Comparison of ENCODE assay signal across 1 cellular context in genomic region chr20:20017001-20017851, GRCh38.
TF ChIP-seq lines count a peak whose summit lies in the region.

Gene NAA20 (plus strand): TSS chr20:20017362. CDS start chr20:20017397, 35 bp downstream.

TF ChIP-seq in HepG2, 621 proteins besides CTCF, POLR2A, EP300 and RAD21 (continued from another document and continues in another):
- no peak for TF ChIP-seq USF2 (IDR thresholded peaks at IDR 0.05; ENCODE audit: low read depth, low read length)
- TF ChIP-seq USF2 (CRISPR knock-in tag; IDR thresholded peaks at IDR 0.05; ENCODE audit: borderline replicate concordance) = no peak
- no peak for TF ChIP-seq TCF7L2 (IDR thresholded peaks at IDR 0.05; ENCODE audit: low read depth, low read length)
- no peak for TF ChIP-seq NR2F6 (IDR thresholded peaks at IDR 0.05)
- TF ChIP-seq NR2F6 (CRISPR knock-in tag; IDR thresholded peaks at IDR 0.05) = peak; percentile 76
- TF ChIP-seq SP2 (CRISPR knock-in tag; IDR thresholded peaks at IDR 0.05) = peak; percentile 76
- TF ChIP-seq AGO1 (IDR thresholded peaks at IDR 0.05; ENCODE audit: low read depth, low read length, poor library complexity, severe bottlenecking) = peak; percentile 67
- TF ChIP-seq, protein P1, sequence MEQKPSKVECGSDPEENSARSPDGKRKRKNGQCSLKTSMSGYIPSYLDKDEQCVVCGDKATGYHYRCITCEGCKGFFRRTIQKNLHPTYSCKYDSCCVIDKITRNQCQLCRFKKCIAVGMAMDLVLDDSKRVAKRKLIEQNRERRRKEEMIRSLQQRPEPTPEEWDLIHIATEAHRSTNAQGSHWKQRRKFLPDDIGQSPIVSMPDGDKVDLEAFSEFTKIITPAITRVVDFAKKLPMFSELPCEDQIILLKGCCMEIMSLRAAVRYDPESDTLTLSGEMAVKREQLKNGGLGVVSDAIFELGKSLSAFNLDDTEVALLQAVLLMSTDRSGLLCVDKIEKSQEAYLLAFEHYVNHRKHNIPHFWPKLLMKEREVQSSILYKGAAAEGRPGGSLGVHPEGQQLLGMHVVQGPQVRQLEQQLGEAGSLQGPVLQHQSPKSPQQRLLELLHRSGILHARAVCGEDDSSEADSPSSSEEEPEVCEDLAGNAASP (CRISPR knock-in tag; IDR thresholded peaks at IDR 0.05; ENCODE audit: borderline replicate concordance) = peak; percentile 82
- TF ChIP-seq KLF12 (CRISPR knock-in tag; IDR thresholded peaks at IDR 0.05; ENCODE audit: borderline replicate concordance) = peak; percentile 91
- TF ChIP-seq ZFYVE20 (CRISPR knock-in tag; IDR thresholded peaks at IDR 0.05; ENCODE audit: borderline replicate concordance, low read depth) = peak; percentile 84; the same call in 1 of the 2 replicates
- peak; percentile 82; the same call in 1 of the 2 replicates for TF ChIP-seq ZNF609 (CRISPR knock-in tag; IDR thresholded peaks at IDR 0.05; ENCODE audit: borderline replicate concordance)
- peak; percentile 77 for TF ChIP-seq ZNF577 (CRISPR knock-in tag; IDR thresholded peaks at IDR 0.05; ENCODE audit: borderline replicate concordance, low read depth)
- TF ChIP-seq FOXO1 (CRISPR knock-in tag; IDR thresholded peaks at IDR 0.05) = peak; percentile 67; the same call in 1 of the 2 replicates
- peak; percentile 85 for TF ChIP-seq SMYD3 (CRISPR knock-in tag; IDR thresholded peaks at IDR 0.05)
- TF ChIP-seq SNAI1 (CRISPR knock-in tag; IDR thresholded peaks at IDR 0.05; ENCODE audit: borderline replicate concordance) = peak; percentile 40; the same call in 1 of the 2 replicates
- TF ChIP-seq ZFP1 (CRISPR knock-in tag; IDR thresholded peaks at IDR 0.05) = peak; percentile 85; the same call in 1 of the 2 replicates
- no peak for TF ChIP-seq SSRP1 (CRISPR knock-in tag; IDR thresholded peaks at IDR 0.05)
- TF ChIP-seq ZNF225 (CRISPR knock-in tag; IDR thresholded peaks at IDR 0.05) = peak; percentile 92
- TF ChIP-seq, protein P2, sequence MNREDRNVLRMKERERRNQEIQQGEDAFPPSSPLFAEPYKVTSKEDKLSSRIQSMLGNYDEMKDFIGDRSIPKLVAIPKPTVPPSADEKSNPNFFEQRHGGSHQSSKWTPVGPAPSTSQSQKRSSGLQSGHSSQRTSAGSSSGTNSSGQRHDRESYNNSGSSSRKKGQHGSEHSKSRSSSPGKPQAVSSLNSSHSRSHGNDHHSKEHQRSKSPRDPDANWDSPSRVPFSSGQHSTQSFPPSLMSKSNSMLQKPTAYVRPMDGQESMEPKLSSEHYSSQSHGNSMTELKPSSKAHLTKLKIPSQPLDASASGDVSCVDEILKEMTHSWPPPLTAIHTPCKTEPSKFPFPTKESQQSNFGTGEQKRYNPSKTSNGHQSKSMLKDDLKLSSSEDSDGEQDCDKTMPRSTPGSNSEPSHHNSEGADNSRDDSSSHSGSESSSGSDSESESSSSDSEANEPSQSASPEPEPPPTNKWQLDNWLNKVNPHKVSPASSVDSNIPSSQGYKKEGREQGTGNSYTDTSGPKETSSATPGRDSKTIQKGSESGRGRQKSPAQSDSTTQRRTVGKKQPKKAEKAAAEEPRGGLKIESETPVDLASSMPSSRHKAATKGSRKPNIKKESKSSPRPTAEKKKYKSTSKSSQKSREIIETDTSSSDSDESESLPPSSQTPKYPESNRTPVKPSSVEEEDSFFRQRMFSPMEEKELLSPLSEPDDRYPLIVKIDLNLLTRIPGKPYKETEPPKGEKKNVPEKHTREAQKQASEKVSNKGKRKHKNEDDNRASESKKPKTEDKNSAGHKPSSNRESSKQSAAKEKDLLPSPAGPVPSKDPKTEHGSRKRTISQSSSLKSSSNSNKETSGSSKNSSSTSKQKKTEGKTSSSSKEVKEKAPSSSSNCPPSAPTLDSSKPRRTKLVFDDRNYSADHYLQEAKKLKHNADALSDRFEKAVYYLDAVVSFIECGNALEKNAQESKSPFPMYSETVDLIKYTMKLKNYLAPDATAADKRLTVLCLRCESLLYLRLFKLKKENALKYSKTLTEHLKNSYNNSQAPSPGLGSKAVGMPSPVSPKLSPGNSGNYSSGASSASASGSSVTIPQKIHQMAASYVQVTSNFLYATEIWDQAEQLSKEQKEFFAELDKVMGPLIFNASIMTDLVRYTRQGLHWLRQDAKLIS (CRISPR knock-in tag; IDR thresholded peaks at IDR 0.05) = 0 out of 2 replicates have a peak, but pooled peaks have one; percentile 47
- peak; percentile 53; the same call in 1 of the 2 replicates for TF ChIP-seq HMG20A (CRISPR knock-in tag; IDR thresholded peaks at IDR 0.05; ENCODE audit: borderline replicate concordance)
- no peak; the same call in 1 of the 2 replicates for TF ChIP-seq PPARG (CRISPR knock-in tag; conservative IDR thresholded peaks at IDR 0.05)
- no peak for TF ChIP-seq SYNCRIP (IDR thresholded peaks at IDR 0.05; ENCODE audit: insufficient read depth, low read depth, low read length)
- TF ChIP-seq PCBP2 (optimal IDR thresholded peaks at IDR 0.05; ENCODE audit: low read depth, low read length, poor library complexity, severe bottlenecking) = no peak
- TF ChIP-seq PTBP1 (IDR thresholded peaks at IDR 0.05; ENCODE audit: low read depth, low read length, poor library complexity, severe bottlenecking) = no peak
- TF ChIP-seq, protein P3, sequence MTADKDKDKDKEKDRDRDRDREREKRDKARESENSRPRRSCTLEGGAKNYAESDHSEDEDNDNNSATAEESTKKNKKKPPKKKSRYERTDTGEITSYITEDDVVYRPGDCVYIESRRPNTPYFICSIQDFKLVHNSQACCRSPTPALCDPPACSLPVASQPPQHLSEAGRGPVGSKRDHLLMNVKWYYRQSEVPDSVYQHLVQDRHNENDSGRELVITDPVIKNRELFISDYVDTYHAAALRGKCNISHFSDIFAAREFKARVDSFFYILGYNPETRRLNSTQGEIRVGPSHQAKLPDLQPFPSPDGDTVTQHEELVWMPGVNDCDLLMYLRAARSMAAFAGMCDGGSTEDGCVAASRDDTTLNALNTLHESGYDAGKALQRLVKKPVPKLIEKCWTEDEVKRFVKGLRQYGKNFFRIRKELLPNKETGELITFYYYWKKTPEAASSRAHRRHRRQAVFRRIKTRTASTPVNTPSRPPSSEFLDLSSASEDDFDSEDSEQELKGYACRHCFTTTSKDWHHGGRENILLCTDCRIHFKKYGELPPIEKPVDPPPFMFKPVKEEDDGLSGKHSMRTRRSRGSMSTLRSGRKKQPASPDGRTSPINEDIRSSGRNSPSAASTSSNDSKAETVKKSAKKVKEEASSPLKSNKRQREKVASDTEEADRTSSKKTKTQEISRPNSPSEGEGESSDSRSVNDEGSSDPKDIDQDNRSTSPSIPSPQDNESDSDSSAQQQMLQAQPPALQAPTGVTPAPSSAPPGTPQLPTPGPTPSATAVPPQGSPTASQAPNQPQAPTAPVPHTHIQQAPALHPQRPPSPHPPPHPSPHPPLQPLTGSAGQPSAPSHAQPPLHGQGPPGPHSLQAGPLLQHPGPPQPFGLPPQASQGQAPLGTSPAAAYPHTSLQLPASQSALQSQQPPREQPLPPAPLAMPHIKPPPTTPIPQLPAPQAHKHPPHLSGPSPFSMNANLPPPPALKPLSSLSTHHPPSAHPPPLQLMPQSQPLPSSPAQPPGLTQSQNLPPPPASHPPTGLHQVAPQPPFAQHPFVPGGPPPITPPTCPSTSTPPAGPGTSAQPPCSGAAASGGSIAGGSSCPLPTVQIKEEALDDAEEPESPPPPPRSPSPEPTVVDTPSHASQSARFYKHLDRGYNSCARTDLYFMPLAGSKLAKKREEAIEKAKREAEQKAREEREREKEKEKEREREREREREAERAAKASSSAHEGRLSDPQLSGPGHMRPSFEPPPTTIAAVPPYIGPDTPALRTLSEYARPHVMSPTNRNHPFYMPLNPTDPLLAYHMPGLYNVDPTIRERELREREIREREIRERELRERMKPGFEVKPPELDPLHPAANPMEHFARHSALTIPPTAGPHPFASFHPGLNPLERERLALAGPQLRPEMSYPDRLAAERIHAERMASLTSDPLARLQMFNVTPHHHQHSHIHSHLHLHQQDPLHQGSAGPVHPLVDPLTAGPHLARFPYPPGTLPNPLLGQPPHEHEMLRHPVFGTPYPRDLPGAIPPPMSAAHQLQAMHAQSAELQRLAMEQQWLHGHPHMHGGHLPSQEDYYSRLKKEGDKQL (CRISPR knock-in tag; IDR thresholded peaks at IDR 0.05; ENCODE audit: low read depth) = peak; percentile 19; the same call in 1 of the 2 replicates
- no peak; the same call in 1 of the 2 replicates for TF ChIP-seq ZNF644 (CRISPR knock-in tag; IDR thresholded peaks at IDR 0.05; ENCODE audit: low read depth)
- TF ChIP-seq ZNF652 (CRISPR knock-in tag; IDR thresholded peaks at IDR 0.05; ENCODE audit: borderline replicate concordance, low read depth) = peak; percentile 33; the same call in 1 of the 2 replicates
- TF ChIP-seq ZNF124 (CRISPR knock-in tag; IDR thresholded peaks at IDR 0.05) = peak; percentile 97
- peak; percentile 98 for TF ChIP-seq KAT8 (CRISPR knock-in tag; IDR thresholded peaks at IDR 0.05)
- peak; percentile 91; the same call in 1 of the 2 replicates for TF ChIP-seq ZNF333 (CRISPR knock-in tag; IDR thresholded peaks at IDR 0.05; ENCODE audit: borderline replicate concordance)
- TF ChIP-seq ZNF746 (CRISPR knock-in tag; IDR thresholded peaks at IDR 0.05) = 0 out of 2 replicates have a peak, but pooled peaks have one; percentile 77
- peak; percentile 68 for TF ChIP-seq EED (CRISPR knock-in tag; IDR thresholded peaks at IDR 0.05)
- peak; percentile 92 for TF ChIP-seq ZNF160 (CRISPR knock-in tag; IDR thresholded peaks at IDR 0.05)
- TF ChIP-seq, protein P4, sequence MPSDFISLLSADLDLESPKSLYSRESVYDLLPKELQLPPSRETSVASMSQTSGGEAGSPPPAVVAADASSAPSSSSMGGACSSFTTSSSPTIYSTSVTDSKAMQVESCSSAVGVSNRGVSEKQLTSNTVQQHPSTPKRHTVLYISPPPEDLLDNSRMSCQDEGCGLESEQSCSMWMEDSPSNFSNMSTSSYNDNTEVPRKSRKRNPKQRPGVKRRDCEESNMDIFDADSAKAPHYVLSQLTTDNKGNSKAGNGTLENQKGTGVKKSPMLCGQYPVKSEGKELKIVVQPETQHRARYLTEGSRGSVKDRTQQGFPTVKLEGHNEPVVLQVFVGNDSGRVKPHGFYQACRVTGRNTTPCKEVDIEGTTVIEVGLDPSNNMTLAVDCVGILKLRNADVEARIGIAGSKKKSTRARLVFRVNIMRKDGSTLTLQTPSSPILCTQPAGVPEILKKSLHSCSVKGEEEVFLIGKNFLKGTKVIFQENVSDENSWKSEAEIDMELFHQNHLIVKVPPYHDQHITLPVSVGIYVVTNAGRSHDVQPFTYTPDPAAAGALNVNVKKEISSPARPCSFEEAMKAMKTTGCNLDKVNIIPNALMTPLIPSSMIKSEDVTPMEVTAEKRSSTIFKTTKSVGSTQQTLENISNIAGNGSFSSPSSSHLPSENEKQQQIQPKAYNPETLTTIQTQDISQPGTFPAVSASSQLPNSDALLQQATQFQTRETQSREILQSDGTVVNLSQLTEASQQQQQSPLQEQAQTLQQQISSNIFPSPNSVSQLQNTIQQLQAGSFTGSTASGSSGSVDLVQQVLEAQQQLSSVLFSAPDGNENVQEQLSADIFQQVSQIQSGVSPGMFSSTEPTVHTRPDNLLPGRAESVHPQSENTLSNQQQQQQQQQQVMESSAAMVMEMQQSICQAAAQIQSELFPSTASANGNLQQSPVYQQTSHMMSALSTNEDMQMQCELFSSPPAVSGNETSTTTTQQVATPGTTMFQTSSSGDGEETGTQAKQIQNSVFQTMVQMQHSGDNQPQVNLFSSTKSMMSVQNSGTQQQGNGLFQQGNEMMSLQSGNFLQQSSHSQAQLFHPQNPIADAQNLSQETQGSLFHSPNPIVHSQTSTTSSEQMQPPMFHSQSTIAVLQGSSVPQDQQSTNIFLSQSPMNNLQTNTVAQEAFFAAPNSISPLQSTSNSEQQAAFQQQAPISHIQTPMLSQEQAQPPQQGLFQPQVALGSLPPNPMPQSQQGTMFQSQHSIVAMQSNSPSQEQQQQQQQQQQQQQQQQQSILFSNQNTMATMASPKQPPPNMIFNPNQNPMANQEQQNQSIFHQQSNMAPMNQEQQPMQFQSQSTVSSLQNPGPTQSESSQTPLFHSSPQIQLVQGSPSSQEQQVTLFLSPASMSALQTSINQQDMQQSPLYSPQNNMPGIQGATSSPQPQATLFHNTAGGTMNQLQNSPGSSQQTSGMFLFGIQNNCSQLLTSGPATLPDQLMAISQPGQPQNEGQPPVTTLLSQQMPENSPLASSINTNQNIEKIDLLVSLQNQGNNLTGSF (CRISPR knock-in tag; IDR thresholded peaks at IDR 0.05) = peak; percentile 52
- peak; percentile 84 for TF ChIP-seq ZNF780A (CRISPR knock-in tag; IDR thresholded peaks at IDR 0.05)
- peak; percentile 77 for TF ChIP-seq BCL6 (CRISPR knock-in tag; IDR thresholded peaks at IDR 0.05)
